1 cellular context compared by ENCODE assay signal in the genomic region with DNA sequence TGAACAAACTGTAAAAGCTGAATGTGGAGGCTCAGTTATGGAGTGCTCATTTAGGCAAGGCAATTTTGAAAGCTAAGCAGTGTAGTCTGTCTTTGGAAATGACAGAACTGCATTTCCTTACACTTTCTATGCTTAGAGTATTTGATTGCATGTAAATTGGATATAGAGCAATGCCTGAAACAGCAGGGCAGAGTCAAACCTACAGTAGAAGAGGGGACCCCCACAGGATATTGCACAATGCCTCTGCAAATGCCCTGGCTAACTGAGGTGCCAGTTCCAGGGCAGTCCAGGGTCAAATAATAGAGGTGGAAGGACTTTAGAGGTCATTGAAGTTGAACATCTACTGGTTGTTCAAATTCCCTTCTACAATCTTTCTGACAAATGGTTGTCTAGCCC.
TF ChIP-seq lines count a peak whose summit lies in the region.

No MANE protein-coding gene starts in this region.

TF ChIP-seq in GM23338, 12 proteins besides CTCF, POLR2A, EP300 and RAD21 (continued from another document):
- TF ChIP-seq, protein P1, sequence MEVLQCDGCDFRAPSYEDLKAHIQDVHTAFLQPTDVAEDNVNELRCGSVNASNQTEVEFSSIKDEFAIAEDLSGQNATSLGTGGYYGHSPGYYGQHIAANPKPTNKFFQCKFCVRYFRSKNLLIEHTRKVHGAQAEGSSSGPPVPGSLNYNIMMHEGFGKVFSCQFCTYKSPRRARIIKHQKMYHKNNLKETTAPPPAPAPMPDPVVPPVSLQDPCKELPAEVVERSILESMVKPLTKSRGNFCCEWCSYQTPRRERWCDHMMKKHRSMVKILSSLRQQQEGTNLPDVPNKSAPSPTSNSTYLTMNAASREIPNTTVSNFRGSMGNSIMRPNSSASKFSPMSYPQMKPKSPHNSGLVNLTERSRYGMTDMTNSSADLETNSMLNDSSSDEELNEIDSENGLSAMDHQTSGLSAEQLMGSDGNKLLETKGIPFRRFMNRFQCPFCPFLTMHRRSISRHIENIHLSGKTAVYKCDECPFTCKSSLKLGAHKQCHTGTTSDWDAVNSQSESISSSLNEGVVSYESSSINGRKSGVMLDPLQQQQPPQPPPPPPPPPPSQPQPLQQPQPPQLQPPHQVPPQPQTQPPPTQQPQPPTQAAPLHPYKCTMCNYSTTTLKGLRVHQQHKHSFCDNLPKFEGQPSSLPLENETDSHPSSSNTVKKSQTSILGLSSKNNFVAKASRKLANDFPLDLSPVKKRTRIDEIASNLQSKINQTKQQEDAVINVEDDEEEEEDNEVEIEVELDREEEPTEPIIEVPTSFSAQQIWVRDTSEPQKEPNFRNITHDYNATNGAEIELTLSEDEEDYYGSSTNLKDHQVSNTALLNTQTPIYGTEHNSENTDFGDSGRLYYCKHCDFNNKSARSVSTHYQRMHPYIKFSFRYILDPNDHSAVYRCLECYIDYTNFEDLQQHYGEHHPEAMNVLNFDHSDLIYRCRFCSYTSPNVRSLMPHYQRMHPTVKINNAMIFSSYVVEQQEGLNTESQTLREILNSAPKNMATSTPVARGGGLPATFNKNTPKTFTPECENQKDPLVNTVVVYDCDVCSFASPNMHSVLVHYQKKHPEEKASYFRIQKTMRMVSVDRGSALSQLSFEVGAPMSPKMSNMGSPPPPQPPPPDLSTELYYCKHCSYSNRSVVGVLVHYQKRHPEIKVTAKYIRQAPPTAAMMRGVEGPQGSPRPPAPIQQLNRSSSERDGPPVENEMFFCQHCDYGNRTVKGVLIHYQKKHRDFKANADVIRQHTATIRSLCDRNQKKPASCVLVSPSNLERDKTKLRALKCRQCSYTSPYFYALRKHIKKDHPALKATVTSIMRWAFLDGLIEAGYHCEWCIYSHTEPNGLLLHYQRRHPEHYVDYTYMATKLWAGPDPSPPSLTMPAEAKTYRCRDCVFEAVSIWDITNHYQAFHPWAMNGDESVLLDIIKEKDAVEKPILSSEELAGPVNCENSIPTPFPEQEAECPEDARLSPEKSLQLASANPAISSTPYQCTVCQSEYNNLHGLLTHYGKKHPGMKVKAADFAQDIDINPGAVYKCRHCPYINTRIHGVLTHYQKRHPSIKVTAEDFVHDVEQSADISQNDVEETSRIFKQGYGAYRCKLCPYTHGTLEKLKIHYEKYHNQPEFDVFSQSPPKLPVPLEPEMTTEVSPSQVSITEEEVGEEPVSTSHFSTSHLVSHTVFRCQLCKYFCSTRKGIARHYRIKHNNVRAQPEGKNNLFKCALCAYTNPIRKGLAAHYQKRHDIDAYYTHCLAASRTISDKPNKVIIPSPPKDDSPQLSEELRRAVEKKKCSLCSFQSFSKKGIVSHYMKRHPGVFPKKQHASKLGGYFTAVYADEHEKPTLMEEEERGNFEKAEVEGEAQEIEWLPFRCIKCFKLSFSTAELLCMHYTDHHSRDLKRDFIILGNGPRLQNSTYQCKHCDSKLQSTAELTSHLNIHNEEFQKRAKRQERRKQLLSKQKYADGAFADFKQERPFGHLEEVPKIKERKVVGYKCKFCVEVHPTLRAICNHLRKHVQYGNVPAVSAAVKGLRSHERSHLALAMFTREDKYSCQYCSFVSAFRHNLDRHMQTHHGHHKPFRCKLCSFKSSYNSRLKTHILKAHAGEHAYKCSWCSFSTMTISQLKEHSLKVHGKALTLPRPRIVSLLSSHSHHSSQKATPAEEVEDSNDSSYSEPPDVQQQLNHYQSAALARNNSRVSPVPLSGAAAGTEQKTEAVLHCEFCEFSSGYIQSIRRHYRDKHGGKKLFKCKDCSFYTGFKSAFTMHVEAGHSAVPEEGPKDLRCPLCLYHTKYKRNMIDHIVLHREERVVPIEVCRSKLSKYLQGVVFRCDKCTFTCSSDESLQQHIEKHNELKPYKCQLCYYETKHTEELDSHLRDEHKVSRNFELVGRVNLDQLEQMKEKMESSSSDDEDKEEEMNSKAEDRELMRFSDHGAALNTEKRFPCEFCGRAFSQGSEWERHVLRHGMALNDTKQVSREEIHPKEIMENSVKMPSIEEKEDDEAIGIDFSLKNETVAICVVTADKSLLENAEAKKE (CRISPR knock-in tag; IDR thresholded peaks at IDR 0.05): no peak
- no peak for TF ChIP-seq POLR2AphosphoS5 (IDR thresholded peaks at IDR 0.05; ENCODE audit: low read depth)
- TF ChIP-seq NANOG (IDR thresholded peaks at IDR 0.05; ENCODE audit: borderline replicate concordance): no peak
- TF ChIP-seq JUNB (IDR thresholded peaks at IDR 0.05; ENCODE audit: unreplicated experiment): no peak
- TF ChIP-seq CREB1 (CRISPR knock-in tag; IDR thresholded peaks at IDR 0.05; ENCODE audit: low read depth): no peak
- no peak for TF ChIP-seq ZNF331 (CRISPR knock-in tag; IDR thresholded peaks at IDR 0.05; ENCODE audit: low read depth)
- no peak for TF ChIP-seq ZNF114 (CRISPR knock-in tag; IDR thresholded peaks at IDR 0.05)
- TF ChIP-seq, protein P2, sequence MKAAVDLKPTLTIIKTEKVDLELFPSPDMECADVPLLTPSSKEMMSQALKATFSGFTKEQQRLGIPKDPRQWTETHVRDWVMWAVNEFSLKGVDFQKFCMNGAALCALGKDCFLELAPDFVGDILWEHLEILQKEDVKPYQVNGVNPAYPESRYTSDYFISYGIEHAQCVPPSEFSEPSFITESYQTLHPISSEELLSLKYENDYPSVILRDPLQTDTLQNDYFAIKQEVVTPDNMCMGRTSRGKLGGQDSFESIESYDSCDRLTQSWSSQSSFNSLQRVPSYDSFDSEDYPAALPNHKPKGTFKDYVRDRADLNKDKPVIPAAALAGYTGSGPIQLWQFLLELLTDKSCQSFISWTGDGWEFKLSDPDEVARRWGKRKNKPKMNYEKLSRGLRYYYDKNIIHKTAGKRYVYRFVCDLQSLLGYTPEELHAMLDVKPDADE (IDR thresholded peaks at IDR 0.05): no peak
